1 cellular context compared by ENCODE assay signal in genomic region chr22:23180301-23180892, GRCh38.
A peak's percentile ranks its signal among the peaks of the same experiment; 100 is the strongest.
TF ChIP-seq lines count a peak whose summit lies in the region.

Gene BCR, plus strand, starts transcription at chr22:23180509. Its CDS starts 452 bp downstream, at chr22:23180961.

TF ChIP-seq in HEK293, 187 proteins besides CTCF, POLR2A, EP300 and RAD21 (continued from another document and continues in another):
- TF ChIP-seq, protein P1, sequence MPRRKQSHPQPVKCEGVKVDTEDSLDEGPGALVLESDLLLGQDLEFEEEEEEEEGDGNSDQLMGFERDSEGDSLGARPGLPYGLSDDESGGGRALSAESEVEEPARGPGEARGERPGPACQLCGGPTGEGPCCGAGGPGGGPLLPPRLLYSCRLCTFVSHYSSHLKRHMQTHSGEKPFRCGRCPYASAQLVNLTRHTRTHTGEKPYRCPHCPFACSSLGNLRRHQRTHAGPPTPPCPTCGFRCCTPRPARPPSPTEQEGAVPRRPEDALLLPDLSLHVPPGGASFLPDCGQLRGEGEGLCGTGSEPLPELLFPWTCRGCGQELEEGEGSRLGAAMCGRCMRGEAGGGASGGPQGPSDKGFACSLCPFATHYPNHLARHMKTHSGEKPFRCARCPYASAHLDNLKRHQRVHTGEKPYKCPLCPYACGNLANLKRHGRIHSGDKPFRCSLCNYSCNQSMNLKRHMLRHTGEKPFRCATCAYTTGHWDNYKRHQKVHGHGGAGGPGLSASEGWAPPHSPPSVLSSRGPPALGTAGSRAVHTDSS (tag by site-specific recombination; IDR thresholded peaks at IDR 0.05), result no peak
- TF ChIP-seq ZSCAN4 (tag by site-specific recombination; IDR thresholded peaks at IDR 0.05), result no peak
- peak; percentile 35; the same call in 1 of the 2 replicates for TF ChIP-seq KLF9 (tag by site-specific recombination; IDR thresholded peaks at IDR 0.05; ENCODE audit: low read depth)
- TF ChIP-seq ZNF184 (tag by site-specific recombination; IDR thresholded peaks at IDR 0.05), result no peak
- TF ChIP-seq ZNF248 (tag by site-specific recombination; IDR thresholded peaks at IDR 0.05), result no peak
- TF ChIP-seq ZNF138 (tag by site-specific recombination; IDR thresholded peaks at IDR 0.05; ENCODE audit: borderline replicate concordance), result no peak
- TF ChIP-seq ZNF175 (tag by site-specific recombination; IDR thresholded peaks at IDR 0.05), result no peak
- TF ChIP-seq ZNF747 (tag by site-specific recombination; IDR thresholded peaks at IDR 0.05), result no peak
- no peak for TF ChIP-seq ZNF24 (tag by site-specific recombination; IDR thresholded peaks at IDR 0.05)
- TF ChIP-seq ZNF768 (tag by site-specific recombination; IDR thresholded peaks at IDR 0.05), result no peak
- no peak for TF ChIP-seq ZNF211 (tag by site-specific recombination; IDR thresholded peaks at IDR 0.05; ENCODE audit: low read depth)
- no peak for TF ChIP-seq ZNF112 (tag by site-specific recombination; IDR thresholded peaks at IDR 0.05)
- TF ChIP-seq HOXA7 (CRISPR knock-in tag; IDR thresholded peaks at IDR 0.05; ENCODE audit: borderline replicate concordance), result no peak
- TF ChIP-seq SP2 (tag by site-specific recombination; IDR thresholded peaks at IDR 0.05), result 0 out of 2 replicates have a peak, but pooled peaks have one; percentile 15
- no peak for TF ChIP-seq KLF1 (tag by site-specific recombination; IDR thresholded peaks at IDR 0.05)
- TF ChIP-seq ZNF660 (tag by site-specific recombination; IDR thresholded peaks at IDR 0.05), result no peak
- TF ChIP-seq ZBTB21 (tag by site-specific recombination; IDR thresholded peaks at IDR 0.05), result no peak
- peak; percentile 96 for TF ChIP-seq ZNF692 (tag by site-specific recombination; IDR thresholded peaks at IDR 0.05)
- TF ChIP-seq ZNF10 (tag by site-specific recombination; IDR thresholded peaks at IDR 0.05), result no peak
- no peak for TF ChIP-seq ZBTB26 (tag by site-specific recombination; optimal IDR thresholded peaks at IDR 0.05)
- no peak for TF ChIP-seq ZNF416 (tag by site-specific recombination; IDR thresholded peaks at IDR 0.05)
- TF ChIP-seq GLIS2 (tag by site-specific recombination; IDR thresholded peaks at IDR 0.05), result peak; percentile 75
- TF ChIP-seq PRDM10 (tag by site-specific recombination; IDR thresholded peaks at IDR 0.05), result no peak
- peak; percentile 70 for TF ChIP-seq ZBTB6 (tag by site-specific recombination; IDR thresholded peaks at IDR 0.05)
- no peak for TF ChIP-seq ZNF785 (tag by site-specific recombination; IDR thresholded peaks at IDR 0.05)
- no peak for TF ChIP-seq ZBTB17 (tag by site-specific recombination; IDR thresholded peaks at IDR 0.05)
- TF ChIP-seq PRDM2 (tag by site-specific recombination; IDR thresholded peaks at IDR 0.05; ENCODE audit: borderline replicate concordance), result no peak
- no peak for TF ChIP-seq MYNN (tag by site-specific recombination; IDR thresholded peaks at IDR 0.05; ENCODE audit: borderline replicate concordance)
- no peak for TF ChIP-seq ZNF791 (tag by site-specific recombination; IDR thresholded peaks at IDR 0.05)
- TF ChIP-seq PATZ1 (tag by site-specific recombination; IDR thresholded peaks at IDR 0.05), result peak; percentile 31; the same call in 1 of the 2 replicates
- no peak for TF ChIP-seq KLF7 (tag by site-specific recombination; IDR thresholded peaks at IDR 0.05; ENCODE audit: borderline replicate concordance)
- no peak for TF ChIP-seq ZNF664 (tag by site-specific recombination; IDR thresholded peaks at IDR 0.05)
- no peak for TF ChIP-seq ZBTB7A (tag by site-specific recombination; IDR thresholded peaks at IDR 0.05; ENCODE audit: low read depth)
- TF ChIP-seq ZNF114 (tag by site-specific recombination; IDR thresholded peaks at IDR 0.05), result no peak
- TF ChIP-seq, protein P2, sequence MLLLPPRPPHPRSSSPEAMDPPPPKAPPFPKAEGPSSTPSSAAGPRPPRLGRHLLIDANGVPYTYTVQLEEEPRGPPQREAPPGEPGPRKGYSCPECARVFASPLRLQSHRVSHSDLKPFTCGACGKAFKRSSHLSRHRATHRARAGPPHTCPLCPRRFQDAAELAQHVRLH (tag by site-specific recombination; IDR thresholded peaks at IDR 0.05), result no peak
- TF ChIP-seq ZBTB20 (tag by site-specific recombination; IDR thresholded peaks at IDR 0.05), result no peak
- no peak for TF ChIP-seq ZNF433 (tag by site-specific recombination; IDR thresholded peaks at IDR 0.05; ENCODE audit: low read depth)
- TF ChIP-seq ZNF843 (tag by site-specific recombination; IDR thresholded peaks at IDR 0.05), result no peak
- no peak for TF ChIP-seq TRIM28 (IDR thresholded peaks at IDR 0.05; ENCODE audit: borderline replicate concordance, low read length)
- TF ChIP-seq, protein P3, sequence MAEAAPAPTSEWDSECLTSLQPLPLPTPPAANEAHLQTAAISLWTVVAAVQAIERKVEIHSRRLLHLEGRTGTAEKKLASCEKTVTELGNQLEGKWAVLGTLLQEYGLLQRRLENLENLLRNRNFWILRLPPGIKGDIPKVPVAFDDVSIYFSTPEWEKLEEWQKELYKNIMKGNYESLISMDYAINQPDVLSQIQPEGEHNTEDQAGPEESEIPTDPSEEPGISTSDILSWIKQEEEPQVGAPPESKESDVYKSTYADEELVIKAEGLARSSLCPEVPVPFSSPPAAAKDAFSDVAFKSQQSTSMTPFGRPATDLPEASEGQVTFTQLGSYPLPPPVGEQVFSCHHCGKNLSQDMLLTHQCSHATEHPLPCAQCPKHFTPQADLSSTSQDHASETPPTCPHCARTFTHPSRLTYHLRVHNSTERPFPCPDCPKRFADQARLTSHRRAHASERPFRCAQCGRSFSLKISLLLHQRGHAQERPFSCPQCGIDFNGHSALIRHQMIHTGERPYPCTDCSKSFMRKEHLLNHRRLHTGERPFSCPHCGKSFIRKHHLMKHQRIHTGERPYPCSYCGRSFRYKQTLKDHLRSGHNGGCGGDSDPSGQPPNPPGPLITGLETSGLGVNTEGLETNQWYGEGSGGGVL (tag by site-specific recombination; IDR thresholded peaks at IDR 0.05), result no peak
- TF ChIP-seq ZNF266 (tag by site-specific recombination; IDR thresholded peaks at IDR 0.05; ENCODE audit: low read depth), result no peak
- no peak for TF ChIP-seq ZSCAN23 (tag by site-specific recombination; IDR thresholded peaks at IDR 0.05)
- no peak for TF ChIP-seq ZNF544 (tag by site-specific recombination; IDR thresholded peaks at IDR 0.05)
